In the genomic region with DNA sequence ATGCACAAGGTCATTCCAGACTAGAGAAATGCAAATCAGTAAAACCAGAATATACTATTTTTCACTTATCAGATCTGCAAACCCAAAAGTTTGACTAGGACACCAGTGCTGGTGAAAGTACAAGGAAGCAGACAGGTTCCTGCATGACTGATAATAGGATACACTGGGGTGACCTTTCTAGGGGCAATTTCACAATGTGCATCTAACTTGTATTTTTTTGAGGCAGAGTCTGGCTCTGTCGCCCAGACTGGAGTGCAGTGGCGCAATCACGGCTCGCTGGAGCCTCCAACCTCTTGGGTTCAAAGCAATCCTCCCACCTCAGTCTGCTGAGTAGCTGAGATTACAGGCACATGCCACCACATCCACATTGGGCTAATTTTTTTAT, we compare ENCODE assay signal across 15 cellular contexts. TPM values are rescaled to one million over a fixed set of nuclear protein-coding genes. Genes with fewer than 3 reads are reported as not detected.
DNase-seq lines count a peak whose midpoint lies in the region; ATAC-seq and TF ChIP-seq lines count a peak whose summit lies in the region.
"Had no signal": no experiment of that assay in that cellular context is flagged by ENCODE, and none has a peak within 500 bp of the region (broad histone marks: within the 10 kb centered on the region; RNA-seq: fewer than 3 reads in every experiment).

No MANE protein-coding gene starts in this region.

- H3K9me3 ChIP-seq in osteoblast (ENCODE audit: low read depth, low read length): no peaks in the 10 kb centered on the region
- H3K9me3 ChIP-seq: pancreas had no signal

- peaks cover 27% of the 10 kb centered on the region for H3K4me1 Mint-ChIP-seq in activated CD4-positive, alpha-beta T cell treated with anti-CD3 and anti-CD28 coated beads for 36 hours

- H3K4me3 Mint-ChIP-seq in activated CD4-positive, alpha-beta T cell treated with anti-CD3 and anti-CD28 coated beads for 36 hours: no peak overlapping the region
- H3K4me3 Mint-ChIP-seq: activated T-cell treated with anti-CD3 and anti-CD28 coated beads, Interleukin-2, amount 50 U/mL, for 4 hours; central memory CD8-positive, alpha-beta T cell; stimulated activated naive CD8-positive, alpha-beta T cell treated with anti-CD3 and anti-CD28 coated beads, Interleukin-15, Interleukin-2, amounts not matched to agents 100 ng/mL and 50 ng/mL, for 24 hours had no signal

- H3K4me2 ChIP-seq in osteoblast (ENCODE audit: insufficient read depth, low read length): no peak overlapping the region

- peaks cover 3% of the 10 kb centered on the region for H3K36me3 Mint-ChIP-seq in activated CD4-positive, alpha-beta T cell treated with anti-CD3 and anti-CD28 coated beads for 36 hours (ENCODE audit: low read depth)

- POLR2A ChIA-PET in activated CD4-positive, alpha-beta T cell treated with anti-CD3 and anti-CD28 coated beads for 36 hours (lab: Charles Lee): no interaction called here

- no peak overlapping the region for H3K27ac ChIP-seq in osteoblast (ENCODE audit: low read depth, low read length)
- H3K27ac ChIP-seq: pancreas had no signal

- H3K36me3 ChIP-seq in osteoblast (ENCODE audit: insufficient read depth, low read length): peaks cover 5% of the 10 kb centered on the region

- ATAC-seq in activated CD4-positive, alpha-beta T cell treated with anti-CD3 and anti-CD28 coated beads for 36 hours: peak; percentile 60
- ATAC-seq in GM19023 (IDR thresholded peaks at IDR 0.05; ENCODE audit: unreplicated experiment): no peak
- ATAC-seq: activated T-cell treated with anti-CD3 and anti-CD28 coated beads, Interleukin-2, amount 50 U/mL, for 4 hours had no signal

- no peaks in the 10 kb centered on the region for H4K20me1 ChIP-seq in osteoblast (ENCODE audit: insufficient read depth, low read length)

- H2AFZ ChIP-seq in osteoblast (ENCODE audit: low read length): no peak overlapping the region

- no peak overlapping the region for H3K27ac Mint-ChIP-seq in activated CD4-positive, alpha-beta T cell treated with anti-CD3 and anti-CD28 coated beads for 36 hours
- H3K27ac Mint-ChIP-seq: stimulated activated naive CD8-positive, alpha-beta T cell treated with anti-CD3 and anti-CD28 coated beads, Interleukin-15, Interleukin-2, amounts not matched to agents 100 ng/mL and 50 ng/mL, for 24 hours had no signal

- no peaks in the 10 kb centered on the region for H3K27me3 Mint-ChIP-seq in activated CD4-positive, alpha-beta T cell treated with anti-CD3 and anti-CD28 coated beads for 36 hours
- H3K27me3 Mint-ChIP-seq: central memory CD8-positive, alpha-beta T cell; stimulated activated naive CD8-positive, alpha-beta T cell treated with anti-CD3 and anti-CD28 coated beads, Interleukin-15, Interleukin-2, amounts not matched to agents 100 ng/mL and 50 ng/mL, for 24 hours had no signal

- H3K4me3 ChIP-seq in choroid plexus epithelial cell (ENCODE audit: low read depth, low read length) (no peak overlapping the region), osteoblast (ENCODE audit: insufficient read depth, low read length) (no peak overlapping the region)
- H3K4me3 ChIP-seq: pancreas had no signal

- no peaks in the 10 kb centered on the region for H3K27me3 ChIP-seq in osteoblast (ENCODE audit: insufficient read depth, low read length)
- H3K27me3 ChIP-seq: pancreas had no signal

- no peak for TF ChIP-seq CTCF in choroid plexus epithelial cell (conservative IDR thresholded peaks at IDR 0.05; ENCODE audit: low read depth, low read length)
- no peak for TF ChIP-seq CTCF in osteoblast (IDR thresholded peaks at IDR 0.05; ENCODE audit: extremely low read depth, low read depth, low read length)

- CTCF ChIA-PET in activated CD4-positive, alpha-beta T cell treated with anti-CD3 and anti-CD28 coated beads for 36 hours (lab: Charles Lee): interaction anchor here (0.7 to 2.1 kb wide), 3 partner anchors 10 to 58 kb away, joined by 3 to 10 read pairs (median 5); no protein-coding TSS in a partner anchor

- H3K9me3 Mint-ChIP-seq in activated CD4-positive, alpha-beta T cell treated with anti-CD3 and anti-CD28 coated beads for 36 hours (ENCODE audit: low read depth): no peaks in the 10 kb centered on the region
- H3K9me3 Mint-ChIP-seq: activated T-cell treated with anti-CD3 and anti-CD28 coated beads, Interleukin-2, amount 50 U/mL, for 4 hours; central memory CD8-positive, alpha-beta T cell; stimulated activated naive CD8-positive, alpha-beta T cell treated with anti-CD3 and anti-CD28 coated beads, Interleukin-15, Interleukin-2, amounts not matched to agents 100 ng/mL and 50 ng/mL, for 24 hours had no signal

- peaks cover 33% of the 10 kb centered on the region for H3K79me2 ChIP-seq in osteoblast (ENCODE audit: insufficient read depth, low read length)

- intact Hi-C loops in activated CD4-positive, alpha-beta T cell treated with anti-CD3 and anti-CD28 coated beads for 36 hours (cut with DNase I, micrococcal nuclease): no loop called here

- DNase-seq in activated CD4-positive, alpha-beta T cell treated with anti-CD3 and anti-CD28 coated beads for 36 hours: peak; percentile 41
- DNase-seq in activated CD4-positive, alpha-beta T cell treated with anti-CD3 and anti-CD28 coated beads for 1 hour: no peak
- DNase-seq in NOMO-1 (lab: John Stamatoyannopoulos, UW; ENCODE audit: unreplicated experiment in 2 of 2) (peak; percentile 46 to 76), choroid plexus epithelial cell (ENCODE audit: low read depth) (peak; percentile 36), osteoblast (ENCODE audit: insufficient read length, low spot score, missing footprints) (peak; percentile 58), AG08396 (ENCODE audit: low spot score) (no peak), SW 1271 (lab: John Stamatoyannopoulos, UW) (no peak)
- DNase-seq: 8988T; activated T-cell treated with anti-CD3 and anti-CD28 coated beads, Interleukin-2, amount 50 U/mL, for 4 hours; left cardiac atrium; NCI-H2171 treated with DMSO at 0.1 percent for 48 hours; pancreas had no signal

- H3K4me1 ChIP-seq in osteoblast (ENCODE audit: insufficient read depth, low read length): peaks cover 30% of the 10 kb centered on the region
- H3K4me1 ChIP-seq: pancreas had no signal

RNA-seq across cellular contexts. Expression of a gene that starts 11.4 kb away (rescaled TPM):
- 10 to 100 TPM; 35.9 to 38.8 TPM for total RNA-seq in activated CD4-positive, alpha-beta T cell treated with anti-CD3 and anti-CD28 coated beads for 36 hours
- total RNA-seq in osteoblast: 61.2 and 69.2 TPM in 2 replicates

RNA-seq across cellular contexts. Expression of a gene that starts 30.3 kb away (rescaled TPM):
- 1 to 10 TPM; 1.4 to 1.6 TPM for total RNA-seq in activated CD4-positive, alpha-beta T cell treated with anti-CD3 and anti-CD28 coated beads for 36 hours
- total RNA-seq in osteoblast: 2.4 and 2.5 TPM in 2 replicates

RNA-seq across cellular contexts. Expression of a gene that starts 58.1 kb away (rescaled TPM):
- not detected for total RNA-seq in activated CD4-positive, alpha-beta T cell treated with anti-CD3 and anti-CD28 coated beads for 36 hours
- total RNA-seq in osteoblast: under 0.01 and 0.29 TPM in 2 replicates
- total RNA-seq: activated T-cell treated with anti-CD3 and anti-CD28 coated beads, Interleukin-2, amount 50 U/mL, for 4 hours; left cardiac atrium had no signal

Comparison
In these comparisons a context has a peak if more than half of its experiments do, and no peak if none do; other contexts are left out.
1. DNase-seq: peak in activated CD4-positive, alpha-beta T cell treated with anti-CD3 and anti-CD28 coated beads for 36 hours (single experiment), NOMO-1 (2 of 2), choroid plexus epithelial cell (single experiment) and osteoblast (single experiment); none in activated CD4-positive, alpha-beta T cell treated with anti-CD3 and anti-CD28 coated beads for 1 hour (single experiment), AG08396 (single experiment) and SW 1271 (0 of 2).